ENCODE assay signal across 30 cellular contexts in genomic region chr1:207463571-207463970, GRCh38. TPM values are rescaled to one million over a fixed set of nuclear protein-coding genes. Genes with fewer than 3 reads are reported as not detected.
DNase-seq lines count a peak whose midpoint lies in the region; ATAC-seq, FAIRE-seq and TF ChIP-seq lines count a peak whose summit lies in the region.
"Had no signal": no experiment of that assay in that cellular context is flagged by ENCODE, and none has a peak within 500 bp of the region (broad histone marks: within the 10 kb centered on the region; RNA-seq: fewer than 3 reads in every experiment).

No MANE protein-coding gene starts in this region.

- peaks cover 6% of the 10 kb centered on the region for H3K36me3 Mint-ChIP-seq in CD8-positive, alpha-beta T cell
- H3K36me3 Mint-ChIP-seq in T-cell: peaks cover 7% of the 10 kb centered on the region
- H3K36me3 Mint-ChIP-seq in naive B cell: peaks cover 10 to 34% of the 10 kb centered on the region in 2 donors
- H3K36me3 Mint-ChIP-seq in endothelial cell (ENCODE audit: low read depth, unreplicated experiment): no peaks in the 10 kb centered on the region
- H3K36me3 Mint-ChIP-seq: CD14-positive monocyte had no signal

- H3K27me3 Mint-ChIP-seq in CD8-positive, alpha-beta T cell (ENCODE audit: low read depth): no peaks in the 10 kb centered on the region
- H3K27me3 Mint-ChIP-seq in T-cell (peaks cover 0 to 4% of the 10 kb centered on the region in 2 donors), naive B cell (no peaks in the 10 kb centered on the region), endothelial cell (ENCODE audit: unreplicated experiment) (no peaks in the 10 kb centered on the region)
- H3K27me3 Mint-ChIP-seq: IgD-negative memory B cell had no signal

- no peak for TF ChIP-seq POLR2A in A549 (IDR thresholded peaks at IDR 0.05; ENCODE audit: low read length)

- no peaks in the 10 kb centered on the region for H3K27me3 ChIP-seq in CD8-positive, alpha-beta T cell (ENCODE audit: insufficient read depth, low read length)
- peaks cover 5% of the 10 kb centered on the region; the same call in 1 of the 2 replicates for H3K27me3 ChIP-seq in SK-N-SH (ENCODE audit: insufficient read depth)

- no peak for FAIRE-seq in A549 (lab: Jason Lieb, UNC)

- ATAC-seq in A549 (no peak), T-cell (replicated peaks in 1 of 4) (peak in 3 of 4 experiments; percentile 52 to 57 (median 56)), naive B cell (ENCODE audit: low read depth in 2 of 2) (no peak)
- ATAC-seq in CD8-positive, alpha-beta T cell: peak; percentile 62
- ATAC-seq: GM23338, Panc1 had no signal

- no peaks in the 10 kb centered on the region for H3F3A ChIP-seq in SK-N-SH (replicated peaks; ENCODE audit: insufficient read depth)

- H2AFZ ChIP-seq in SK-N-SH (ENCODE audit: low read depth): no peak overlapping the region
- H2AFZ ChIP-seq: GM23338 had no signal

- POLR2A ChIA-PET in A549 (lab: Yijun Ruan, JAX) (no interaction called here), T-cell (lab: Charles Lee) (no interaction called here), SK-N-SH (lab: Yijun Ruan, JAX) (no interaction called here)
- POLR2A ChIA-PET in CD8-positive, alpha-beta T cell (lab: Charles Lee): interaction anchor here (0.8 to 1.9 kb wide), 3 partner anchors 10 to 142 kb away, joined by 3 to 8 read pairs (median 3); partner anchors contain the start of genes CD55, CR1 and CR2

- CTCF ChIA-PET in A549 (lab: Yijun Ruan, JAX) (interaction anchor here (0.8 kb wide), 1 partner anchor 36 kb away, joined by 3 read pairs; no protein-coding TSS in a partner anchor), T-cell (lab: Charles Lee) (no interaction called here), SK-N-SH (lab: Yijun Ruan, JAX) (interaction anchor here (1.5 kb wide), 1 partner anchor 157 kb away, joined by 3 read pairs; no protein-coding TSS in a partner anchor)
- CTCF ChIA-PET in CD8-positive, alpha-beta T cell (lab: Charles Lee): interaction anchor here (0.9 to 1.7 kb wide), 2 partner anchors 9 to 379 kb away, joined by 3 to 11 read pairs; partner anchors contain the start of gene CR2

- H3K4me3 ChIP-seq in A549 (no peak overlapping the region), SK-N-SH (ENCODE audit: low read depth in 2 of 2, low read length in 1 of 2) (no peak overlapping the region)
- no peak overlapping the region for H3K4me3 ChIP-seq in CD8-positive, alpha-beta T cell (ENCODE audit: low read depth, low read length)
- H3K4me3 ChIP-seq: GM23338 had no signal

- no peak overlapping the region for H3K27ac ChIP-seq in A549
- H3K27ac ChIP-seq in CD8-positive, alpha-beta T cell (ENCODE audit: low read depth, low read length): no peak overlapping the region
- H3K27ac ChIP-seq in SK-N-SH (ENCODE audit: low read depth in 2 of 2, low read length in 1 of 2): no peak overlapping the region
- H3K27ac ChIP-seq: HL-60, RWPE1 had no signal

- peak overlapping the region; percentile 42 for H3K4me3 Mint-ChIP-seq in CD8-positive, alpha-beta T cell
- H3K4me3 Mint-ChIP-seq in T-cell: peak overlapping the region in 1 of 3 donors; percentile 42
- peak overlapping the region in 1 of 8 donors; percentile 13 for H3K4me3 Mint-ChIP-seq in naive B cell
- no peak overlapping the region for H3K4me3 Mint-ChIP-seq in endothelial cell (ENCODE audit: unreplicated experiment)
- H3K4me3 Mint-ChIP-seq: CD14-positive monocyte, GM23338, H9, HFFc6 had no signal

- H3K9ac ChIP-seq in SK-N-SH: no peak overlapping the region

- no peak for TF ChIP-seq EP300 in A549 (IDR thresholded peaks at IDR 0.05)
- no peak for TF ChIP-seq EP300 in SK-N-SH (IDR thresholded peaks at IDR 0.05; ENCODE audit: borderline replicate concordance in 1 of 2, low read depth in 1 of 2, low read length in 1 of 2)

- no peak overlapping the region for H3K4me2 ChIP-seq in A549
- no peak overlapping the region for H3K4me2 ChIP-seq in SK-N-SH
- H3K4me2 ChIP-seq: GM23338 had no signal

- H3K9me3 ChIP-seq in A549 (no peaks in the 10 kb centered on the region), SK-N-SH (no peaks in the 10 kb centered on the region)
- no peaks in the 10 kb centered on the region for H3K9me3 ChIP-seq in CD8-positive, alpha-beta T cell (ENCODE audit: low read length)
- H3K9me3 ChIP-seq: BE2C had no signal

- intact Hi-C loops in CD8-positive, alpha-beta T cell (cut with DNase I, micrococcal nuclease): no loop called here

- no peaks in the 10 kb centered on the region for H4K20me1 ChIP-seq in SK-N-SH (ENCODE audit: insufficient read depth)

- H3K4me1 Mint-ChIP-seq in CD8-positive, alpha-beta T cell (ENCODE audit: low read depth): peaks cover 69% of the 10 kb centered on the region
- H3K4me1 Mint-ChIP-seq in T-cell (peaks cover 48 to 65% (median 62%) of the 10 kb centered on the region in 3 donors), naive B cell (peaks cover 17 to 44% (median 40%) of the 10 kb centered on the region in 3 donors), endothelial cell (ENCODE audit: unreplicated experiment) (no peaks in the 10 kb centered on the region)
- H3K4me1 Mint-ChIP-seq: CD14-positive monocyte, GM23338, H9 had no signal

- H3K4me1 ChIP-seq in A549 (no peaks in the 10 kb centered on the region), SK-N-SH (ENCODE audit: control insufficient read depth in 1 of 2, insufficient read depth in 2 of 2, low read depth in 1 of 2, low read length in 1 of 2) (no peaks in the 10 kb centered on the region)
- H3K4me1 ChIP-seq in CD8-positive, alpha-beta T cell (ENCODE audit: insufficient read depth, low read length): peaks cover 59% of the 10 kb centered on the region
- H3K4me1 ChIP-seq: BE2C had no signal

- H3K79me2 ChIP-seq in SK-N-SH (ENCODE audit: insufficient read depth): no peaks in the 10 kb centered on the region

- H3K9me2 ChIP-seq in SK-N-SH: no peaks in the 10 kb centered on the region

- H3K9me3 Mint-ChIP-seq in CD8-positive, alpha-beta T cell: no peaks in the 10 kb centered on the region
- H3K9me3 Mint-ChIP-seq in T-cell (no peaks in the 10 kb centered on the region), naive B cell (no peaks in the 10 kb centered on the region), endothelial cell (ENCODE audit: unreplicated experiment) (no peaks in the 10 kb centered on the region)
- H3K9me3 Mint-ChIP-seq: CD14-positive monocyte, GM23338, H9, HFFc6, IgD-negative memory B cell had no signal

- no peak for TF ChIP-seq CTCF in A549 (IDR thresholded peaks at IDR 0.05)
- TF ChIP-seq CTCF in CD8-positive, alpha-beta T cell (IDR thresholded peaks at IDR 0.05): no peak
- TF ChIP-seq CTCF in SK-N-SH (IDR thresholded peaks at IDR 0.05): no peak
- no peak for TF ChIP-seq CTCF in endothelial cell (IDR thresholded peaks at IDR 0.05; ENCODE audit: unreplicated experiment)

- no peaks in the 10 kb centered on the region for H3K36me3 ChIP-seq in CD8-positive, alpha-beta T cell (ENCODE audit: insufficient read depth, low read length)
- H3K36me3 ChIP-seq in SK-N-SH (replicated peaks in 1 of 2; ENCODE audit: control insufficient read depth in 1 of 2, insufficient read depth in 2 of 2, low read length in 1 of 2): no peaks in the 10 kb centered on the region
- H3K36me3 ChIP-seq: BE2C had no signal

- 84% methylated on average over 3 of the region's 3 CpGs for WGBS in A549 (ENCODE audit: missing lambda C conversion rate)
- 3% methylated on average over 3 of the region's 3 CpGs for WGBS in SK-N-SH (ENCODE audit: low lambda C conversion rate)

- TF ChIP-seq RAD21 in A549 (conservative IDR thresholded peaks at IDR 0.05 in 1 of 2, IDR thresholded peaks at IDR 0.05 in 1 of 2) (no peak), SK-N-SH (IDR thresholded peaks at IDR 0.05; ENCODE audit: low read length) (no peak)

- H3K27ac Mint-ChIP-seq in CD8-positive, alpha-beta T cell: peak overlapping the region; percentile 68
- H3K27ac Mint-ChIP-seq in T-cell (peak overlapping the region; percentile 44 to 53), naive B cell (peak overlapping the region in 4 of 6 donors; percentile 9 to 90 (median 42)), endothelial cell (ENCODE audit: unreplicated experiment) (no peak overlapping the region)
- H3K27ac Mint-ChIP-seq: CD14-positive monocyte, GM23338, H9, HFFc6 had no signal

- DNase-seq in A549 (ENCODE audit: low read depth in 1 of 2, low spot score in 1 of 2) (no peak), T-cell (no peak), naive B cell (no peak), SK-N-SH (no peak), germinal center (ENCODE audit: low spot score) (no peak), endothelial cell (ENCODE audit: low spot score) (no peak)
- DNase-seq in CD8-positive, alpha-beta T cell: no peak
- DNase-seq: ACHN, BE2C, DMS153, H9, Karpas-422, NCI-H1092 treated with DMSO at 0.1 percent for 48 hours, NCI-H1436, NCI-H187, NCI-H2081 treated with DMSO at 0.1 percent for 48 hours, NCI-H2171, NCI-H510A, NCI-H69, SHP77 had no signal

TF ChIP-seq in A549, 52 proteins besides CTCF, POLR2A, EP300 and RAD21 (continues in another document):
- TF ChIP-seq TP53 (CRISPR knock-in tag; IDR thresholded peaks at IDR 0.05): no peak
- no peak for TF ChIP-seq PHF8 (IDR thresholded peaks at IDR 0.05; ENCODE audit: borderline replicate concordance, low read depth)

TF ChIP-seq in SK-N-SH, 30 proteins besides CTCF, POLR2A, EP300 and RAD21 (continues in another document):
- TF ChIP-seq TAF1 (IDR thresholded peaks at IDR 0.05; ENCODE audit: borderline replicate concordance, low read depth, low read length): no peak

RNA-seq across cellular contexts. Expression of gene CR2, which starts 9.4 kb away (rescaled TPM):
- polyA plus RNA-seq in A549 (2011; rRNA removed) (not detected in 2 replicates), A549 (2017; fragmentation: RNase III; extraction: RNeasy Plus Mini Kit Qiagen cat#74134 plus additional on column Dnase treatment) (not detected in 3 replicates), naive B cell (ENCODE audit: low read depth in 6 of 6) (100 to 1,000 TPM in 3 of 6 donors, 10 to 100 TPM in 3; 78.0 to 142 (median 111) TPM), SK-N-SH (2012; rRNA removed) (not detected in 2 replicates)
- polyA plus RNA-seq in A549 (2012; cell fraction: cytosol; rRNA removed): not detected in 2 replicates
- polyA plus RNA-seq in A549 (2012; cell fraction: nucleus; rRNA removed): not detected in 2 replicates
- not detected in 2 replicates for polyA minus RNA-seq in A549 (2011; rRNA and poly(A)+ RNA removed)
- 1 to 10 TPM; 5.2 to 5.7 TPM for total RNA-seq in CD8-positive, alpha-beta T cell
- total RNA-seq in T-cell (1 to 10 TPM; 1.4 to 4.6 (median 2.1) TPM), endothelial cell (ENCODE audit: unreplicated experiment) (not detected)
- not detected in 2 replicates for polyA plus RNA-seq in SK-N-SH (2012; cell fraction: cytosol; rRNA removed)
- not detected in 2 replicates for polyA plus RNA-seq in SK-N-SH (2012; cell fraction: nucleus; rRNA removed)
- total RNA-seq: G401, HFFc6, SK-MEL-5 had no signal

RNA-seq across cellular contexts. Expression of gene CR1, which starts 32.4 kb away (rescaled TPM):
- polyA plus RNA-seq in A549 (2011; rRNA removed) (not detected in 2 replicates), A549 (2017; fragmentation: RNase III; extraction: RNeasy Plus Mini Kit Qiagen cat#74134 plus additional on column Dnase treatment) (not detected in 3 replicates), naive B cell (ENCODE audit: low read depth in 6 of 6) (10 to 100 TPM; 20.5 to 32.8 (median 24.3) TPM), SK-N-SH (2012; rRNA removed) (not detected in 2 replicates)
- polyA plus RNA-seq in A549 (2012; cell fraction: cytosol; rRNA removed): not detected in 2 replicates
- not detected in 2 replicates for polyA plus RNA-seq in A549 (2012; cell fraction: nucleus; rRNA removed)
- polyA minus RNA-seq in A549 (2011; rRNA and poly(A)+ RNA removed): not detected in 2 replicates
- total RNA-seq in CD8-positive, alpha-beta T cell: 1 to 10 TPM; 7.2 to 8.0 TPM
- total RNA-seq in T-cell (10 to 100 TPM in 2 of 5 donors, 1 to 10 TPM in 3; 2.8 to 11.7 (median 8.8) TPM), endothelial cell (ENCODE audit: unreplicated experiment) (0.51 TPM)
- polyA plus RNA-seq in SK-N-SH (2012; cell fraction: cytosol; rRNA removed): not detected in 2 replicates
- not detected in 2 replicates for polyA plus RNA-seq in SK-N-SH (2012; cell fraction: nucleus; rRNA removed)
- total RNA-seq: Daoy, G401, HFFc6, SK-MEL-5 had no signal

Comparison
In these comparisons a context has a peak if more than half of its experiments do, and no peak if none do; other contexts are left out.
1. ATAC-seq: peak in CD8-positive, alpha-beta T cell (single experiment) and T-cell (3 of 4); none in A549 (0 of 2) and naive B cell (0 of 2).
2. CTCF ChIA-PET loops: an anchor here in A549 (0.8 kb wide), CD8-positive, alpha-beta T cell (0.9 to 1.7 kb wide) and SK-N-SH (1.5 kb wide); none called in T-cell.